ENCODE assay signal across 13 cellular contexts in the genomic region with DNA sequence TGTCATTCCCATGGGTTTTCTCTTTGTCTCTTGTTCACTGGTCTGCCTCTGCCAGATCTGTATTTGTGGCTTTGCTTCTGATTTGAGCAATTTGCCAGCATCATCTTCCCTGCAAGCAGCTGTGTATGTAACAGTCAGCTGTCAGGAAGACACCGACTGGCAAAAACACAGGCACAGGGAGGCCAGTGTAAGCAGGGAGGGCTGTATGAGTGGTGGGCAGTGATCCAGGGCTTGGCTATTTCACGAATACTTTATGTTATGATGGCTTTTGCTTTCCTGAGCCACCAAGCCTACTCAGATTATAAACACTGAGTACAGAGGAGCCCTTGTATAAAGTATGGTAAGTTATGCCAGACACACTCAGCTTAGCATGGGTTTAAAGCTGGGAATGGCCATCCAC.
"Had no signal": no experiment of that assay in that cellular context is flagged by ENCODE, and none has a peak within 500 bp of the region (broad histone marks: within the 10 kb centered on the region; RNA-seq: fewer than 3 reads in every experiment).

No MANE protein-coding gene starts in this region.

- H3K4me1 ChIP-seq: left lung, psoas muscle, testis, upper lobe of right lung had no signal

- ATAC-seq: activated CD8-positive, alpha-beta T cell treated with anti-CD3 and anti-CD28 coated beads for 36 hours; left lung; psoas muscle; sciatic nerve; upper lobe of right lung had no signal

- H3K9me3 ChIP-seq: left lung, psoas muscle, testis, upper lobe of right lung had no signal

- H3K27ac ChIP-seq: left lung, psoas muscle, testis, upper lobe of right lung, VCaP had no signal

- DNase-seq: activated CD8-positive, alpha-beta T cell treated with anti-CD3 and anti-CD28 coated beads for 36 hours; activated naive CD4-positive, alpha-beta T cell; central memory CD4-positive, alpha-beta T cell; endodermal cell; left lung; psoas muscle; stimulated activated CD4-positive, alpha-beta T cell treated with anti-CD3 and anti-CD28 coated beads, Interleukin-12 subunit alpha, Interleukin-12 subunit beta, amount 100 ng/mL, for 4 hours; stimulated activated naive CD4-positive, alpha-beta T cell; T1000; testis; upper lobe of right lung had no signal

- H3K4me3 ChIP-seq: left lung, psoas muscle, testis, upper lobe of right lung had no signal

- H3K27me3 ChIP-seq: left lung, testis, upper lobe of right lung had no signal
